In genomic region chr6:109260701-109261100, GRCh38 we compare ENCODE assay signal across 28 cellular contexts.
"Had no signal": no experiment of that assay in that cellular context is flagged by ENCODE, and none has a peak within 500 bp of the region (broad histone marks: within the 10 kb centered on the region; RNA-seq: fewer than 3 reads in every experiment).

No MANE protein-coding gene starts in this region.

- H3K27ac ChIP-seq: gastrocnemius medialis, right lobe of liver, spleen, thyroid gland, upper lobe of right lung, WERI-Rb-1 had no signal

- H3K36me3 ChIP-seq: gastrocnemius medialis, left ventricle myocardium inferior, right lobe of liver, spleen, thyroid gland, upper lobe of right lung, WERI-Rb-1 had no signal

- H3K4me1 ChIP-seq: gastrocnemius medialis, spleen, thyroid gland, upper lobe of right lung had no signal

- H3K4me3 Mint-ChIP-seq: activated CD4-positive, alpha-beta T cell treated with anti-CD3 and anti-CD28 coated beads, Interleukin-2, amount 10 ng/mL, durations not matched to agents 7 days and 5 days; activated CD8-positive, alpha-beta memory T cell treated with anti-CD3 and anti-CD28 coated beads, Interleukin-2, amount 10 ng/mL, durations not matched to agents 7 days and 5 days; activated CD8-positive, alpha-beta T cell treated with anti-CD3 and anti-CD28 coated beads for 36 hours; activated naive CD8-positive, alpha-beta T cell treated with anti-CD3 and anti-CD28 coated beads, Interleukin-2, amount 50 U/mL, for 24 hours; nephron progenitor cell had no signal

- H3K4me1 Mint-ChIP-seq: activated CD4-positive, alpha-beta T cell treated with anti-CD3 and anti-CD28 coated beads, Interleukin-2, amount 10 ng/mL, durations not matched to agents 7 days and 5 days; activated CD8-positive, alpha-beta memory T cell treated with anti-CD3 and anti-CD28 coated beads, Interleukin-2, amount 10 ng/mL, durations not matched to agents 7 days and 5 days; activated naive CD8-positive, alpha-beta T cell treated with anti-CD3 and anti-CD28 coated beads, Interleukin-2, amount 50 U/mL, for 24 hours had no signal

- FAIRE-seq: colon, TTC549 had no signal

- H3K36me3 Mint-ChIP-seq: activated CD8-positive, alpha-beta memory T cell treated with anti-CD3 and anti-CD28 coated beads, Interleukin-2, amount 10 ng/mL, durations not matched to agents 7 days and 5 days had no signal

- DNase-seq: activated CD4-positive, alpha-beta T cell treated with anti-CD3 and anti-CD28 coated beads, Interleukin-2, amount 10 ng/mL, durations not matched to agents 7 days and 5 days; activated CD4-positive, CD25-positive, alpha-beta regulatory T cell treated with anti-CD3 and anti-CD28 coated beads, Interleukin-2, amount 50 U/mL, for 72 hours; activated CD8-positive, alpha-beta memory T cell treated with anti-CD3 and anti-CD28 coated beads, Interleukin-2, amount 10 ng/mL, durations not matched to agents 7 days and 5 days; activated CD8-positive, alpha-beta T cell treated with anti-CD3 and anti-CD28 coated beads for 36 hours; activated effector memory CD4-positive, alpha-beta T cell treated with anti-CD3 and anti-CD28 coated beads, Interleukin-2, amount 50 U/mL, for 16 hours; activated naive CD4-positive, alpha-beta T cell treated with anti-CD3 and anti-CD28 coated beads, Interleukin-2, amount 50 U/mL, for 16 hours; activated naive CD8-positive, alpha-beta T cell treated with anti-CD3 and anti-CD28 coated beads, Interleukin-2, amount 50 U/mL, for 24 hours; activated T-cell treated with anti-CD3 and anti-CD28 coated beads for 4 hours; anterior cingulate cortex; central memory CD4-positive, alpha-beta T cell; effector memory CD4-positive, alpha-beta T cell; gastrocnemius medialis; head of caudate nucleus; hypothalamus; left ventricle myocardium inferior; mammary epithelial cell; nephron progenitor cell; nucleus accumbens; right lobe of liver; spleen; stimulated activated CD4-positive, alpha-beta T cell treated with anti-CD3 and anti-CD28 coated beads, Interleukin-4, amount 100 ng/mL, for 1 hour; stimulated activated naive CD4-positive, alpha-beta T cell; T-helper 1 cell; thyroid gland; upper lobe of right lung; WERI-Rb-1 had no signal

- H3K4me3 ChIP-seq: gastrocnemius medialis, left ventricle myocardium inferior, right lobe of liver, spleen, thyroid gland, upper lobe of right lung had no signal

- H3K9me3 ChIP-seq: gastrocnemius medialis, left ventricle myocardium inferior, right lobe of liver, spleen, thyroid gland, upper lobe of right lung had no signal

- H3K9me3 Mint-ChIP-seq: activated CD4-positive, alpha-beta T cell treated with anti-CD3 and anti-CD28 coated beads, Interleukin-2, amount 10 ng/mL, durations not matched to agents 7 days and 5 days; activated CD8-positive, alpha-beta T cell treated with anti-CD3 and anti-CD28 coated beads for 36 hours; activated naive CD8-positive, alpha-beta T cell treated with anti-CD3 and anti-CD28 coated beads, Interleukin-2, amount 50 U/mL, for 24 hours; nephron progenitor cell had no signal

- H3K27me3 ChIP-seq: gastrocnemius medialis, right lobe of liver, spleen, thyroid gland, upper lobe of right lung had no signal

- H3K27me3 Mint-ChIP-seq: activated CD8-positive, alpha-beta T cell treated with anti-CD3 and anti-CD28 coated beads for 36 hours had no signal

- H3K27ac Mint-ChIP-seq: activated CD4-positive, alpha-beta T cell treated with anti-CD3 and anti-CD28 coated beads, Interleukin-2, amount 10 ng/mL, durations not matched to agents 7 days and 5 days; activated CD8-positive, alpha-beta memory T cell treated with anti-CD3 and anti-CD28 coated beads, Interleukin-2, amount 10 ng/mL, durations not matched to agents 7 days and 5 days; activated CD8-positive, alpha-beta T cell treated with anti-CD3 and anti-CD28 coated beads for 36 hours; activated naive CD8-positive, alpha-beta T cell treated with anti-CD3 and anti-CD28 coated beads, Interleukin-2, amount 50 U/mL, for 24 hours; nephron progenitor cell had no signal
